1 cellular context compared by ENCODE assay signal in the genomic region with DNA sequence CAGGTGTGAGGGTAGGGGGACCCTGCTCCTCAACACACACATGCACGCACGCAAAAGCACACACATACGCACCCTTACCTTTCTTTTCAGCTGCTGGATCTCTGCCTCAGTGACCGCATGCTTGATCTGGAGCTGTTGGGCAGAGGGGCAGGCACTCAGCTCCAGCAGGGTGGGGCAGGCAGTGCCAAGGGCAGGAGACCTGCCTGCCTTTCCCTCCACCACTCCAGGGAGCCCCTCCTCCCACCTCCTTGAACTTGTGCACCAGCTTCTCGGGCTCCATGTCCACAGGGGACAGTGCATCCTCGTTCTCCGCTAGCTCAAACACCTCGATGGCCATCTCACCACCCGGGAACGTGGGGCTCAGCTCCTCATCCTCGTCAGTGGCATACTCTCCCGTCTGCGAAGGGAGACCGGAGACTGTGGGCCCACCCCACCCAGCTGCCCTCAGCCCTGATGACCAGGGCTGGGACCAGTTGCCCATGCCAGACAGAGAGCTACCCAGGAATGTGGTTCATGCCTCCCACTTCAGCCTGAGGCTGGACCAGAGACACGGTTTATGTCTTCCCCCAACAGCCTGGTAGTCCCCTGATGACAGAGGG.
TF ChIP-seq lines count a peak whose summit lies in the region.

No MANE protein-coding gene starts in this region.

TF ChIP-seq in IMR-90, 13 proteins besides CTCF, POLR2A, EP300 and RAD21:
- TF ChIP-seq BHLHE40 (IDR thresholded peaks at IDR 0.05; ENCODE audit: low read depth, low read length) (no peak), ELK1 (IDR thresholded peaks at IDR 0.05; ENCODE audit: borderline replicate concordance, low read depth, low read length) (no peak), RCOR1 (IDR thresholded peaks at IDR 0.05; ENCODE audit: insufficient replicate concordance, low read length) (no peak), SMC3 (IDR thresholded peaks at IDR 0.05; ENCODE audit: low read depth, low read length) (no peak), CEBPB (IDR thresholded peaks at IDR 0.05; ENCODE audit: low read depth, low read length) (no peak), RFX5 (IDR thresholded peaks at IDR 0.05; ENCODE audit: low read depth, low read length) (no peak), FOS (IDR thresholded peaks at IDR 0.05; ENCODE audit: low read depth, low read length) (no peak), NFE2L2 (IDR thresholded peaks at IDR 0.05; ENCODE audit: low read depth, low read length) (no peak)
